Comparison of ENCODE assay signal across 26 cellular contexts in genomic region chr22:41892721-41893120, GRCh38. TPM values are rescaled to one million over a fixed set of nuclear protein-coding genes. Genes with fewer than 3 reads are reported as not detected.
"Had no signal": no experiment of that assay in that cellular context is flagged by ENCODE, and none has a peak within 500 bp of the region (broad histone marks: within the 10 kb centered on the region; RNA-seq: fewer than 3 reads in every experiment).

No MANE protein-coding gene starts in this region.

- H3K27me3 ChIP-seq: body of pancreas, cardiac muscle cell, right lobe of liver, testis, vagina had no signal

- FAIRE-seq: kidney had no signal

- H3K27ac ChIP-seq: body of pancreas, parathyroid adenoma, right lobe of liver, skin epidermis, testis, vagina had no signal

- H3K4me3 ChIP-seq: body of pancreas, cardiac muscle cell, right lobe of liver, skin epidermis, testis, vagina had no signal

- ATAC-seq: activated naive CD8-positive, alpha-beta T cell treated with anti-CD3 and anti-CD28 coated beads, Interleukin-2, amount 50 U/mL, for 24 hours; body of pancreas; left lobe of liver had no signal

- H3K9ac ChIP-seq: parathyroid adenoma had no signal

- H3K27ac Mint-ChIP-seq: activated CD4-positive, alpha-beta memory T cell treated with anti-CD3 and anti-CD28 coated beads, Interleukin-2, amount 10 ng/mL, durations not matched to agents 7 days and 5 days; activated naive CD8-positive, alpha-beta T cell treated with anti-CD3 and anti-CD28 coated beads, Interleukin-2, amount 50 U/mL, for 24 hours; activated T-helper 2 cell treated with anti-CD3 and anti-CD28 coated beads, Interferon-gamma antibody, Interleukin-2, Interleukin-4, amounts not matched to agents 10 μg/mL and 5 μg/mL and 100 μg/mL, durations not matched to agents 14 hours and 24 hours and 36 hours; nephron; T-helper 1 cell treated with Interleukin-12 subunit alpha and Interleukin-12 subunit beta and Interleukin-4 antibody, amounts not matched to agents 30 μg/mL and 1 μg/mL, for 36 hours had no signal

- H3K4me1 Mint-ChIP-seq: activated naive CD8-positive, alpha-beta T cell treated with anti-CD3 and anti-CD28 coated beads, Interleukin-2, amount 50 U/mL, for 24 hours had no signal

- H3K27me3 Mint-ChIP-seq: activated CD4-positive, alpha-beta memory T cell treated with anti-CD3 and anti-CD28 coated beads, Interleukin-2, amount 10 ng/mL, durations not matched to agents 7 days and 5 days; activated naive CD8-positive, alpha-beta T cell treated with anti-CD3 and anti-CD28 coated beads, Interleukin-2, amount 50 U/mL, for 24 hours had no signal

- H3K4me3 Mint-ChIP-seq: activated CD4-positive, alpha-beta memory T cell treated with anti-CD3 and anti-CD28 coated beads, Interleukin-2, amount 10 ng/mL, durations not matched to agents 7 days and 5 days; activated naive CD8-positive, alpha-beta T cell treated with anti-CD3 and anti-CD28 coated beads, Interleukin-2, amount 50 U/mL, for 24 hours; nephron; T-helper 1 cell treated with Interleukin-12 subunit alpha and Interleukin-12 subunit beta and Interleukin-4 antibody, amounts not matched to agents 30 μg/mL and 1 μg/mL, for 36 hours had no signal

- H3K9me3 Mint-ChIP-seq: activated CD4-positive, alpha-beta memory T cell treated with anti-CD3 and anti-CD28 coated beads, Interleukin-2, amount 10 ng/mL, durations not matched to agents 7 days and 5 days; activated naive CD8-positive, alpha-beta T cell treated with anti-CD3 and anti-CD28 coated beads, Interleukin-2, amount 50 U/mL, for 24 hours; activated T-helper 2 cell treated with anti-CD3 and anti-CD28 coated beads, Interferon-gamma antibody, Interleukin-2, Interleukin-4, amounts not matched to agents 10 μg/mL and 5 μg/mL and 100 μg/mL, durations not matched to agents 14 hours and 24 hours and 36 hours; nephron; T-helper 1 cell treated with Interleukin-12 subunit alpha and Interleukin-12 subunit beta and Interleukin-4 antibody, amounts not matched to agents 30 μg/mL and 1 μg/mL, for 36 hours had no signal

- H3K4me1 ChIP-seq: body of pancreas, parathyroid adenoma, testis, vagina had no signal

- DNase-seq: activated CD4-positive, alpha-beta memory T cell treated with anti-CD3 and anti-CD28 coated beads, Interleukin-2, amount 10 ng/mL, durations not matched to agents 7 days and 5 days; activated CD4-positive, alpha-beta T cell treated with anti-CD3 and anti-CD28 coated beads for 4 hours; activated CD4-positive, CD25-positive, alpha-beta regulatory T cell; activated naive CD4-positive, alpha-beta T cell; activated naive CD8-positive, alpha-beta T cell treated with anti-CD3 and anti-CD28 coated beads, Interleukin-2, amount 50 U/mL, for 24 hours; anterior cingulate cortex; body of pancreas; erythroblast; foreskin fibroblast; kidney; right lobe of liver; stimulated activated CD4-positive, alpha-beta T cell treated with anti-CD3 and anti-CD28 coated beads, Interleukin-1b, Interleukin-23, amount 100 ng/mL, for 48 hours; testis; trophoblast cell had no signal

- H3K9me3 ChIP-seq: body of pancreas, right lobe of liver, testis, vagina had no signal

RNA-seq across cellular contexts. Expression of gene SHISA8, which starts 22.2 kb away (rescaled TPM):
- total RNA-seq: activated CD4-positive, alpha-beta memory T cell treated with anti-CD3 and anti-CD28 coated beads, Interleukin-2, amount 10 ng/mL, durations not matched to agents 7 days and 5 days; body of pancreas; cardiac muscle cell; chondrocyte; fibroblast of lung; left lobe of liver; lung microvascular endothelial cell; pulmonary artery endothelial cell; right lobe of liver; vagina had no signal
- polyA plus RNA-seq: cardiac muscle cell, fibroblast of lung had no signal

RNA-seq across cellular contexts. Expression of gene TNFRSF13C, which starts 33.9 kb away (rescaled TPM):
- total RNA-seq: body of pancreas, lung microvascular endothelial cell, vagina had no signal

RNA-seq across cellular contexts. Expression of gene CENPM, which starts 54.2 kb away (rescaled TPM):
- total RNA-seq: body of pancreas, left lobe of liver, vagina had no signal
